Comparison of ENCODE assay signal across 21 cellular contexts in genomic region chr14:72075649-72076334, GRCh38.
A peak's percentile ranks its signal among the peaks of the same experiment; 100 is the strongest.
DNase-seq lines count a peak whose midpoint lies in the region; ATAC-seq and TF ChIP-seq lines count a peak whose summit lies in the region.
"Had no signal": no experiment of that assay in that cellular context is flagged by ENCODE, and none has a peak within 500 bp of the region (broad histone marks: within the 10 kb centered on the region; RNA-seq: fewer than 3 reads in every experiment).

No MANE protein-coding gene starts in this region.

- H3K4me1 Mint-ChIP-seq in WTC11, result peaks cover 16% of the 10 kb centered on the region
- H3K4me1 Mint-ChIP-seq: CD14-positive monocyte had no signal

- POLR2A ChIA-PET in WTC11 (lab: Charles Lee), result no interaction called here

- peaks cover 19% of the 10 kb centered on the region for H3K9me3 Mint-ChIP-seq in WTC11

- no CpG with 5 or more reads among the region's 9 CpGs for WGBS in iPS DF 6.9 (ENCODE audit: insufficient coverage, insufficient read length)

- peak; percentile 20 for DNase-seq in H7
- no peak for DNase-seq in WTC11 (ENCODE audit: low spot score)
- DNase-seq in iPS DF 6.9 (ENCODE audit: low read depth, low spot score), result peak; percentile 33
- no peak for DNase-seq in sciatic nerve (ENCODE audit: low spot score)
- DNase-seq in A172 (ENCODE audit: low spot score), result no peak
- DNase-seq: ACHN, AML-193, Calu3, DMS53, MV-4-11, NCI-H1436, NCI-H2029, NCI-H2171 treated with DMSO at 0.1 percent for 48 hours, NCI-H774, PC-3 had no signal

- peaks cover 8% of the 10 kb centered on the region; the same call in 1 of the 2 replicates for H3K36me3 Mint-ChIP-seq in WTC11
- H3K36me3 Mint-ChIP-seq: CD14-positive monocyte had no signal

- H3K36me3 ChIP-seq in H7 (replicated peaks; ENCODE audit: control insufficient read depth, insufficient read depth, low read length) (no peaks in the 10 kb centered on the region), iPS DF 6.9 (ENCODE audit: control insufficient read depth, insufficient read depth, low read length) (no peaks in the 10 kb centered on the region)

- H3K4me3 ChIP-seq in H7 (ENCODE audit: insufficient read depth, low read depth, low read length) (no peak overlapping the region), iPS DF 6.9 (ENCODE audit: low read length) (no peak overlapping the region)
- H3K4me3 ChIP-seq: K562 had no signal

- no peaks in the 10 kb centered on the region for H3K9me3 ChIP-seq in iPS DF 6.9 (ENCODE audit: control insufficient read depth, insufficient read depth, low read length)

- H3K27me3 ChIP-seq in H7 (ENCODE audit: control insufficient read depth, insufficient read depth, low read length) (no peaks in the 10 kb centered on the region), iPS DF 6.9 (ENCODE audit: control insufficient read depth, insufficient read depth, low read length) (no peaks in the 10 kb centered on the region)

- H3K27ac Mint-ChIP-seq in WTC11, result peak overlapping the region; percentile 71; the same call in 1 of the 2 replicates
- H3K27ac Mint-ChIP-seq: CD14-positive monocyte had no signal

- no peak for TF ChIP-seq CTCF in WTC11 (IDR thresholded peaks at IDR 0.05)

- no peak overlapping the region for H3K27ac ChIP-seq in iPS DF 6.9 (ENCODE audit: low read length)
- H3K27ac ChIP-seq: RWPE1 had no signal

- H3K4me3 Mint-ChIP-seq in WTC11, result no peak overlapping the region
- H3K4me3 Mint-ChIP-seq: CD14-positive monocyte had no signal

- ATAC-seq in WTC11, result peak; percentile 96
- ATAC-seq in sciatic nerve, result peak; percentile 49
- ATAC-seq in activated CD4-positive, CD25-positive, alpha-beta regulatory T cell treated with anti-CD3 and anti-CD28 coated beads, Interleukin-2, amount 50 U/mL, for 24 hours, result no peak
- ATAC-seq in GM21381 (IDR thresholded peaks at IDR 0.05; ENCODE audit: unreplicated experiment), result no peak
- ATAC-seq: HCT116, K562, PC-3 had no signal

- intact Hi-C loops in sciatic nerve (cut with DNase I), result no loop called here

- CTCF ChIA-PET in WTC11 (lab: Charles Lee), result interaction anchor here (1.0 to 1.5 kb wide), 3 partner anchors 10 to 143 kb away, joined by 4 to 7 read pairs (median 5); partner anchors contain the start of gene RGS6

- H3K27me3 Mint-ChIP-seq in WTC11 (ENCODE audit: low read depth), result no peaks in the 10 kb centered on the region

- H3K4me1 ChIP-seq in iPS DF 6.9 (ENCODE audit: control insufficient read depth, insufficient read depth, low read length), result peaks cover 1% of the 10 kb centered on the region; the same call in 1 of the 2 replicates

TF ChIP-seq in WTC11, 78 proteins besides CTCF, POLR2A, EP300 and RAD21:
- no peak for TF ChIP-seq EMX1 (CRISPR knock-in tag; IDR thresholded peaks at IDR 0.05)
- TF ChIP-seq ZBTB21 (CRISPR knock-in tag; IDR thresholded peaks at IDR 0.05; ENCODE audit: borderline replicate concordance), result no peak
- no peak for TF ChIP-seq MYBL2 (CRISPR knock-in tag; IDR thresholded peaks at IDR 0.05)
- TF ChIP-seq ZBTB43 (CRISPR knock-in tag; IDR thresholded peaks at IDR 0.05), result no peak
- no peak for TF ChIP-seq NR2C2 (CRISPR knock-in tag; IDR thresholded peaks at IDR 0.05)

Comparison
In these comparisons a context has a peak if more than half of its experiments do, and no peak if none do; other contexts are left out.
1. DNase-seq: peak in H7 (single experiment) and iPS DF 6.9 (single experiment); none in WTC11 (single experiment), sciatic nerve (single experiment) and A172 (single experiment).
2. ATAC-seq: peak in WTC11 (single experiment) and sciatic nerve (single experiment); none in activated CD4-positive, CD25-positive, alpha-beta regulatory T cell treated with anti-CD3 and anti-CD28 coated beads, Interleukin-2, amount 50 U/mL, for 24 hours (0 of 2) and GM21381 (single experiment).